In genomic region chr16:1474471-1474795, GRCh38 we compare ENCODE assay signal across 8 cellular contexts. TPM values are rescaled to one million over a fixed set of nuclear protein-coding genes. Genes with fewer than 3 reads are reported as not detected.
DNase-seq lines count a peak whose midpoint lies in the region; ATAC-seq and TF ChIP-seq lines count a peak whose summit lies in the region.

No MANE protein-coding gene starts in this region.

- H4K20me1 ChIP-seq in SU-DHL-6 (ENCODE audit: low read depth, low read length) = no peaks in the 10 kb centered on the region

- H3K4me3 Mint-ChIP-seq in CD8-positive, alpha-beta memory T cell = peak overlapping the region; percentile 64 to 81 (median 72)

- H3F3A ChIP-seq in SU-DHL-6 (ENCODE audit: insufficient read depth) = no peaks in the 10 kb centered on the region

- H3K36me3 ChIP-seq in CD8-positive, alpha-beta memory T cell (ENCODE audit: insufficient read depth, low read length) = no peaks in the 10 kb centered on the region
- H3K36me3 ChIP-seq in SU-DHL-6 (ENCODE audit: low read length) (no peaks in the 10 kb centered on the region), left ventricle myocardium inferior (no peaks in the 10 kb centered on the region)

- peak in 1 of 5 donors; percentile 16 for DNase-seq in CD8-positive, alpha-beta memory T cell
- DNase-seq in left ventricle myocardium inferior (no peak), CD1c-positive myeloid dendritic cell (ENCODE audit: extremely low spot score) (no peak)

- H3K4me2 ChIP-seq in SU-DHL-6 (ENCODE audit: low read depth, low read length, poor library complexity, severe bottlenecking) = peak overlapping the region; percentile 88

- no peaks in the 10 kb centered on the region for H3K27me3 ChIP-seq in CD8-positive, alpha-beta memory T cell (ENCODE audit: insufficient read depth, low read length, poor library complexity, severe bottlenecking)
- H3K27me3 ChIP-seq in SU-DHL-6 (ENCODE audit: low read length) (no peaks in the 10 kb centered on the region), left ventricle myocardium inferior (ENCODE audit: low read depth) (no peaks in the 10 kb centered on the region)

- CTCF ChIA-PET in CD8-positive, alpha-beta memory T cell (lab: Charles Lee) = no interaction called here

- H3K9me3 Mint-ChIP-seq in CD8-positive, alpha-beta memory T cell = no peaks in the 10 kb centered on the region

- intact Hi-C loops in left ventricle myocardium inferior (cut with micrococcal nuclease) = no loop called here

- H3K9ac ChIP-seq in SU-DHL-6 (ENCODE audit: low read length) = peak overlapping the region; percentile 98

- peak overlapping the region; percentile 35 for H2AFZ ChIP-seq in SU-DHL-6 (ENCODE audit: low read depth, low read length, severe bottlenecking)

- peaks cover 3 to 5% of the 10 kb centered on the region in 2 donors for H3K27me3 Mint-ChIP-seq in CD8-positive, alpha-beta memory T cell

- no peaks in the 10 kb centered on the region for H3K9me2 ChIP-seq in SU-DHL-6 (replicated peaks; ENCODE audit: insufficient read depth, low read length)

- peak overlapping the region; percentile 86 for H3K27ac ChIP-seq in CD8-positive, alpha-beta memory T cell (ENCODE audit: low read depth, low read length)
- H3K27ac ChIP-seq in SU-DHL-6 (ENCODE audit: low read depth, low read length) (no peak overlapping the region), left ventricle myocardium inferior (replicated peaks) (peak overlapping the region; percentile 97), skin epidermis (peak overlapping the region; percentile 75 to 99 (median 98))

- TF ChIP-seq CTCF in SU-DHL-6 (IDR thresholded peaks at IDR 0.05; ENCODE audit: insufficient read depth, low read length, poor library complexity, severe bottlenecking) = no peak
- TF ChIP-seq CTCF in left ventricle myocardium inferior (IDR thresholded peaks at IDR 0.05; ENCODE audit: borderline replicate concordance) = no peak

- peaks cover 0 to 3% (median 2%) of the 10 kb centered on the region in 3 donors for H3K36me3 Mint-ChIP-seq in CD8-positive, alpha-beta memory T cell

- POLR2A ChIA-PET in CD8-positive, alpha-beta memory T cell (lab: Charles Lee) = interaction anchor here (0.8 kb wide), 1 partner anchor 53 kb away, joined by 9 read pairs; no protein-coding TSS in a partner anchor

- ATAC-seq in GM21825 (IDR thresholded peaks at IDR 0.05; ENCODE audit: unreplicated experiment) (peak; percentile 26), HG02763 (IDR thresholded peaks at IDR 0.05; ENCODE audit: unreplicated experiment) (no peak), GM21526 (IDR thresholded peaks at IDR 0.05; ENCODE audit: low FRiP score, unreplicated experiment) (no peak)

- H3K27ac Mint-ChIP-seq in CD8-positive, alpha-beta memory T cell = peak overlapping the region in 3 of 8 donors; percentile 39 to 50 (median 42)

- H3K4me1 Mint-ChIP-seq in CD8-positive, alpha-beta memory T cell = peaks cover 31 to 43% (median 33%) of the 10 kb centered on the region in 3 donors

- no peaks in the 10 kb centered on the region for H3K9me3 ChIP-seq in CD8-positive, alpha-beta memory T cell (ENCODE audit: low read length)
- no peaks in the 10 kb centered on the region for H3K9me3 ChIP-seq in SU-DHL-6 (ENCODE audit: insufficient read depth, low read length)
- H3K9me3 ChIP-seq in left ventricle myocardium inferior (replicated peaks) = no peaks in the 10 kb centered on the region

- H3K4me1 ChIP-seq in CD8-positive, alpha-beta memory T cell (ENCODE audit: insufficient read depth, low read length) = peaks cover 19% of the 10 kb centered on the region
- H3K4me1 ChIP-seq in left ventricle myocardium inferior = peaks cover 56% of the 10 kb centered on the region

- peaks cover 22% of the 10 kb centered on the region; the same call in 1 of the 2 replicates for H3K79me2 ChIP-seq in SU-DHL-6 (ENCODE audit: insufficient read depth, low read length)

- peak overlapping the region; percentile 68 for H3K4me3 ChIP-seq in CD8-positive, alpha-beta memory T cell (ENCODE audit: low read length)
- H3K4me3 ChIP-seq in SU-DHL-6 (ENCODE audit: insufficient read depth, low read length, poor library complexity, severe bottlenecking) = peak overlapping the region; percentile 89
- H3K4me3 ChIP-seq in left ventricle myocardium inferior = peak overlapping the region; percentile 99
- peak overlapping the region; percentile 68 to 100 (median 96) for H3K4me3 ChIP-seq in skin epidermis

RNA-seq across cellular contexts. Expression of gene CLCN7, which starts 0.4 kb away (rescaled TPM):
- 10 to 100 TPM; 52.8 to 59.1 TPM for total RNA-seq in CD8-positive, alpha-beta memory T cell
- polyA plus RNA-seq in CD8-positive, alpha-beta memory T cell = 29.3 TPM
- total RNA-seq in left ventricle myocardium inferior = 45.3 TPM

RNA-seq across cellular contexts. Expression of gene PTX4, which starts 14.3 kb away (rescaled TPM):
- total RNA-seq in CD8-positive, alpha-beta memory T cell = not detected
- polyA plus RNA-seq in CD8-positive, alpha-beta memory T cell = not detected
- total RNA-seq in left ventricle myocardium inferior = not detected

RNA-seq across cellular contexts. Expression of gene TELO2, which starts 18.7 kb away (rescaled TPM):
- 10 to 100 TPM; 84.7 to 84.9 TPM for total RNA-seq in CD8-positive, alpha-beta memory T cell
- 14.0 TPM for polyA plus RNA-seq in CD8-positive, alpha-beta memory T cell
- 17.7 TPM for total RNA-seq in left ventricle myocardium inferior

RNA-seq across cellular contexts. Expression of gene CCDC154, which starts 30.1 kb away (rescaled TPM):
- total RNA-seq in CD8-positive, alpha-beta memory T cell = 1 to 10 TPM; 2.3 to 2.8 TPM
- polyA plus RNA-seq in CD8-positive, alpha-beta memory T cell = not detected
- total RNA-seq in left ventricle myocardium inferior = 1.3 TPM

RNA-seq across cellular contexts. Expression of gene PERCC1, which starts 43.6 kb away (rescaled TPM):
- under 1 TPM; 0.33 to 0.48 TPM for total RNA-seq in CD8-positive, alpha-beta memory T cell
- not detected for polyA plus RNA-seq in CD8-positive, alpha-beta memory T cell
- total RNA-seq in left ventricle myocardium inferior = not detected
